In genomic region chr21:36845790-36846189, GRCh38 we compare ENCODE assay signal across 2 cellular contexts.
TF ChIP-seq lines count a peak whose summit lies in the region.

No MANE protein-coding gene starts in this region.

TF ChIP-seq in IMR-90, 13 proteins besides CTCF, POLR2A, EP300 and RAD21:
- TF ChIP-seq CEBPB (IDR thresholded peaks at IDR 0.05; ENCODE audit: low read depth, low read length) (no peak), MXI1 (IDR thresholded peaks at IDR 0.05; ENCODE audit: borderline replicate concordance, low read depth, low read length) (no peak), CHD1 (IDR thresholded peaks at IDR 0.05; ENCODE audit: low read depth, low read length) (no peak), ELK1 (IDR thresholded peaks at IDR 0.05; ENCODE audit: borderline replicate concordance, low read depth, low read length) (no peak), NFE2L2 (IDR thresholded peaks at IDR 0.05; ENCODE audit: low read depth, low read length) (no peak), MAFK (IDR thresholded peaks at IDR 0.05; ENCODE audit: low read depth, low read length) (no peak), USF2 (IDR thresholded peaks at IDR 0.05; ENCODE audit: low read depth, low read length) (no peak), BHLHE40 (IDR thresholded peaks at IDR 0.05; ENCODE audit: low read depth, low read length) (no peak), RCOR1 (IDR thresholded peaks at IDR 0.05; ENCODE audit: insufficient replicate concordance, low read length) (no peak)
TF ChIP-seq in IMR-90: peak in this region for 0.

TF ChIP-seq in K562, 482 proteins besides CTCF, POLR2A, EP300 and RAD21:
- no peak for TF ChIP-seq PHF20 (IDR thresholded peaks at IDR 0.05; ENCODE audit: partially characterized antibody)
- no peak for TF ChIP-seq SIN3B (IDR thresholded peaks at IDR 0.05; ENCODE audit: low read depth)
- TF ChIP-seq CREBBP (IDR thresholded peaks at IDR 0.05; ENCODE audit: low read depth, low read length), result no peak
- TF ChIP-seq ELK1 (CRISPR knock-in tag; IDR thresholded peaks at IDR 0.05), result no peak
- no peak for TF ChIP-seq CCNT2 (IDR thresholded peaks at IDR 0.05; ENCODE audit: borderline replicate concordance, extremely low read depth, insufficient read length, low read depth, low read length)
- no peak for TF ChIP-seq MTF1 (CRISPR knock-in tag; IDR thresholded peaks at IDR 0.05; ENCODE audit: borderline replicate concordance)
- peak; percentile 57 for TF ChIP-seq ESRRA (IDR thresholded peaks at IDR 0.05; ENCODE audit: borderline replicate concordance, low read depth)
- TF ChIP-seq TAF1 (IDR thresholded peaks at IDR 0.05; ENCODE audit: control insufficient read depth, extremely low read depth, insufficient read depth, low read length, severe bottlenecking), result no peak
- TF ChIP-seq RNF2 (IDR thresholded peaks at IDR 0.05), result no peak
- TF ChIP-seq ZNF395 (CRISPR knock-in tag; IDR thresholded peaks at IDR 0.05), result no peak
- TF ChIP-seq FOSL1 (tag; conservative IDR thresholded peaks at IDR 0.05), result no peak
- no peak for TF ChIP-seq HNRNPL (IDR thresholded peaks at IDR 0.05; ENCODE audit: low read depth, low read length)
- TF ChIP-seq CHD7 (IDR thresholded peaks at IDR 0.05; ENCODE audit: low read depth, low read length), result no peak
- no peak for TF ChIP-seq ZNF766 (CRISPR knock-in tag; conservative IDR thresholded peaks at IDR 0.05)
- no peak for TF ChIP-seq FUS (optimal IDR thresholded peaks at IDR 0.05; ENCODE audit: low read depth, low read length)
- no peak for TF ChIP-seq PHB2 (IDR thresholded peaks at IDR 0.05; ENCODE audit: low read depth)
- no peak for TF ChIP-seq ZFP36 (IDR thresholded peaks at IDR 0.05; ENCODE audit: low read depth, low read length, partially characterized antibody)
- no peak for TF ChIP-seq NCOA1 (IDR thresholded peaks at IDR 0.05; ENCODE audit: low read depth)
- TF ChIP-seq HIVEP1 (CRISPR knock-in tag; IDR thresholded peaks at IDR 0.05), result no peak
- no peak for TF ChIP-seq ZNF436 (CRISPR knock-in tag; IDR thresholded peaks at IDR 0.05)
- TF ChIP-seq SMARCA5 (IDR thresholded peaks at IDR 0.05), result no peak
- no peak for TF ChIP-seq ZNF398 (CRISPR knock-in tag; IDR thresholded peaks at IDR 0.05)
- TF ChIP-seq CEBPB (tag; IDR thresholded peaks at IDR 0.05), result no peak
- TF ChIP-seq ADNP (tag; IDR thresholded peaks at IDR 0.05), result peak; percentile 51; the same call in 1 of the 2 replicates
- TF ChIP-seq PREB (CRISPR knock-in tag; IDR thresholded peaks at IDR 0.05), result no peak
- TF ChIP-seq RBM25 (IDR thresholded peaks at IDR 0.05; ENCODE audit: low read depth, low read length, severe bottlenecking), result peak; percentile 48
- no peak for TF ChIP-seq SFPQ (IDR thresholded peaks at IDR 0.05; ENCODE audit: low read depth, low read length)
- TF ChIP-seq ZNF77 (CRISPR knock-in tag; IDR thresholded peaks at IDR 0.05), result no peak
- TF ChIP-seq TFAM (CRISPR knock-in tag; conservative IDR thresholded peaks at IDR 0.05), result no peak
- peak; percentile 43; the same call in 1 of the 2 replicates for TF ChIP-seq BCOR (IDR thresholded peaks at IDR 0.05)
TF ChIP-seq in K562: peak in this region for 4.
